ENCODE assay signal across 2 cellular contexts in genomic region chr5:153517105-153517700, GRCh38.
TF ChIP-seq lines count a peak whose summit lies in the region.

No MANE protein-coding gene starts in this region.

TF ChIP-seq in IMR-90, 13 proteins besides CTCF, POLR2A, EP300 and RAD21 (continued from another document):
- TF ChIP-seq ELK1 (IDR thresholded peaks at IDR 0.05; ENCODE audit: borderline replicate concordance, low read depth, low read length) (no peak), RCOR1 (IDR thresholded peaks at IDR 0.05; ENCODE audit: insufficient replicate concordance, low read length) (no peak), CHD1 (IDR thresholded peaks at IDR 0.05; ENCODE audit: low read depth, low read length) (no peak)

TF ChIP-seq in WTC11, 78 proteins besides CTCF, POLR2A, EP300 and RAD21 (continued from another document):
- TF ChIP-seq PREB (CRISPR knock-in tag; IDR thresholded peaks at IDR 0.05; ENCODE audit: borderline replicate concordance): no peak
- TF ChIP-seq AFF4 (CRISPR knock-in tag; IDR thresholded peaks at IDR 0.05; ENCODE audit: borderline replicate concordance): no peak
